ENCODE assay signal across 14 cellular contexts in genomic region chr5:178535299-178536175, GRCh38. TPM values are rescaled to one million over a fixed set of nuclear protein-coding genes. Genes with fewer than 3 reads are reported as not detected.
DNase-seq lines count a peak whose midpoint lies in the region; ATAC-seq and TF ChIP-seq lines count a peak whose summit lies in the region.
"Had no signal": no experiment of that assay in that cellular context is flagged by ENCODE, and none has a peak within 500 bp of the region (broad histone marks: within the 10 kb centered on the region; RNA-seq: fewer than 3 reads in every experiment).

No MANE protein-coding gene starts in this region.

- no peak overlapping the region for H3K27ac ChIP-seq in PC-3 (ENCODE audit: low read length)
- H3K27ac ChIP-seq in vagina, result no peak overlapping the region
- H3K27ac ChIP-seq: RWPE1 had no signal

- no peaks in the 10 kb centered on the region for H3F3A ChIP-seq in PC-3 (ENCODE audit: low read length, unreplicated experiment)

- TF ChIP-seq POLR2A in vagina (IDR thresholded peaks at IDR 0.05), result no peak

- no peaks in the 10 kb centered on the region for H3K9me3 Mint-ChIP-seq in T-cell
- H3K9me3 Mint-ChIP-seq: naive thymus-derived CD8-positive, alpha-beta T cell had no signal

- DNase-seq in BE2C, result peak; percentile 36
- peak; percentile 81 for DNase-seq in OCI-M1 (lab: John Stamatoyannopoulos, UW)
- DNase-seq in Right ventricle myocardium inferior (ENCODE audit: missing footprints), result peak; percentile 81
- DNase-seq in occipital lobe (lab: John Stamatoyannopoulos, UW), result peak; percentile 70
- no peak for DNase-seq in T-cell
- DNase-seq in dedifferentiated amniotic fluid mesenchymal stem cell (ENCODE audit: extremely low spot score), result no peak
- no peak for DNase-seq in PC-3
- no peak for DNase-seq in vagina (ENCODE audit: extremely low spot score in 2 of 2)
- DNase-seq: cortex of kidney, kidney, MM.1S had no signal

- H3K9me3 ChIP-seq in BE2C (no peaks in the 10 kb centered on the region), PC-3 (ENCODE audit: low read length) (no peaks in the 10 kb centered on the region), vagina (no peaks in the 10 kb centered on the region)

- TF ChIP-seq CTCF in BE2C (IDR thresholded peaks at IDR 0.05; ENCODE audit: low read depth, low read length) (no peak), PC-3 (conservative IDR thresholded peaks at IDR 0.05; ENCODE audit: low read depth, low read length) (no peak), vagina (IDR thresholded peaks at IDR 0.05) (no peak)

- no peak overlapping the region for H3K27ac Mint-ChIP-seq in T-cell
- H3K27ac Mint-ChIP-seq: naive thymus-derived CD8-positive, alpha-beta T cell had no signal

- no peaks in the 10 kb centered on the region for H3K27me3 ChIP-seq in BE2C
- H3K27me3 ChIP-seq in PC-3 (ENCODE audit: low read length), result peaks cover 12% of the 10 kb centered on the region; the same call in 1 of the 2 replicates
- H3K27me3 ChIP-seq in vagina, result no peaks in the 10 kb centered on the region

- H3K4me2 ChIP-seq in PC-3 (ENCODE audit: low read length), result no peak overlapping the region

- CTCF ChIA-PET in T-cell (lab: Charles Lee), result no interaction called here
- CTCF ChIA-PET in PC-3 (lab: Charles Lee), result no interaction called here

- H4K20me1 ChIP-seq in PC-3 (ENCODE audit: low read length), result no peaks in the 10 kb centered on the region

- BruUV-seq in PC-3 (replicated peaks; lab: Mats Ljungman, UMichigan), result no TSS peak

- no peaks in the 10 kb centered on the region for H3K36me3 Mint-ChIP-seq in T-cell
- H3K36me3 Mint-ChIP-seq: naive thymus-derived CD8-positive, alpha-beta T cell had no signal

- H3K4me1 ChIP-seq in BE2C, result no peaks in the 10 kb centered on the region
- no peaks in the 10 kb centered on the region for H3K4me1 ChIP-seq in PC-3 (ENCODE audit: insufficient read depth, low read length)
- H3K4me1 ChIP-seq in vagina, result no peaks in the 10 kb centered on the region

- no peaks in the 10 kb centered on the region for H3K79me2 ChIP-seq in PC-3 (ENCODE audit: low read length)

- H3K9ac ChIP-seq in PC-3 (ENCODE audit: low read length), result no peak overlapping the region

- ATAC-seq in Right ventricle myocardium inferior (peak; percentile 94), T-cell (replicated peaks in 1 of 4) (no peak), PC-3 (no peak)
- ATAC-seq: naive thymus-derived CD8-positive, alpha-beta T cell had no signal

- no peaks in the 10 kb centered on the region for H3K9me2 ChIP-seq in PC-3 (replicated peaks; ENCODE audit: low read length)

- H3K36me3 ChIP-seq in BE2C (no peaks in the 10 kb centered on the region), PC-3 (ENCODE audit: low read depth, low read length) (no peaks in the 10 kb centered on the region), vagina (no peaks in the 10 kb centered on the region)

- no peak overlapping the region for H3K4me3 ChIP-seq in BE2C (ENCODE audit: low read depth, low read length)
- no peak overlapping the region for H3K4me3 ChIP-seq in PC-3 (ENCODE audit: low read length)
- H3K4me3 ChIP-seq in vagina, result no peak overlapping the region
- H3K4me3 ChIP-seq: skin epidermis had no signal

- H3K4me3 Mint-ChIP-seq in T-cell, result no peak overlapping the region
- H3K4me3 Mint-ChIP-seq: naive thymus-derived CD8-positive, alpha-beta T cell had no signal

- intact Hi-C loops in Right ventricle myocardium inferior (cut with DNase I) (no loop called here), PC-3 (cut with micrococcal nuclease) (no loop called here), vagina (cut with DNase I) (no loop called here)

- POLR2A ChIA-PET in T-cell (lab: Charles Lee), result interaction anchor here in 1 of 2 donors (0.6 kb wide), 1 partner anchor 1351 kb away, joined by 3 read pairs; no protein-coding TSS in a partner anchor
- POLR2A ChIA-PET in PC-3 (lab: Charles Lee; ENCODE audit: unreplicated experiment), result no interaction called here

- peaks cover 0 to 4% of the 10 kb centered on the region in 2 donors for H3K27me3 Mint-ChIP-seq in T-cell
- H3K27me3 Mint-ChIP-seq: naive thymus-derived CD8-positive, alpha-beta T cell had no signal

- H2AFZ ChIP-seq in PC-3 (ENCODE audit: low read length), result no peak overlapping the region

- no peaks in the 10 kb centered on the region for H3K4me1 Mint-ChIP-seq in T-cell

RNA-seq across cellular contexts. Expression of gene COL23A1, which starts 54.7 kb away (rescaled TPM):
- not detected for polyA plus RNA-seq in BE2C (2012; ENCODE audit: insufficient read depth, insufficient read length, low read depth)
- total RNA-seq in Right ventricle myocardium inferior (22.5 TPM), occipital lobe (0.16 TPM), T-cell (under 1 TPM in 2 of 5 donors, not detected in 3; 0.07 to 0.13 TPM), PC-3 (2014; rRNA removed) (not detected in 2 replicates), vagina (3.7 TPM)

Comparison
In these comparisons a context has a peak if more than half of its experiments do, and no peak if none do; other contexts are left out.
1. DNase-seq: peak in BE2C (single experiment), OCI-M1 (single experiment), Right ventricle myocardium inferior (single experiment) and occipital lobe (single experiment); none in T-cell (0 of 34), dedifferentiated amniotic fluid mesenchymal stem cell (single experiment), PC-3 (single experiment) and vagina (0 of 2).